In genomic region chr4:27518876-27519275, GRCh38 we compare ENCODE assay signal across 5 cellular contexts.
"Had no signal": no experiment of that assay in that cellular context is flagged by ENCODE, and none has a peak within 500 bp of the region (broad histone marks: within the 10 kb centered on the region; RNA-seq: fewer than 3 reads in every experiment).

No MANE protein-coding gene starts in this region.

- ATAC-seq: GM23338, K562 had no signal

- H3K9me3 Mint-ChIP-seq: GM23338, H9 had no signal

- H3K27ac Mint-ChIP-seq: GM23338, H9 had no signal

- DNase-seq: H9, HCEC 1CT, IMR-90 had no signal

- H3K4me3 Mint-ChIP-seq: GM23338, H9 had no signal
